ENCODE assay signal across 8 cellular contexts in genomic region chr1:156750932-156751723, GRCh38. TPM values are rescaled to one million over a fixed set of nuclear protein-coding genes. Genes with fewer than 3 reads are reported as not detected.
DNase-seq lines count a peak whose midpoint lies in the region; ATAC-seq and TF ChIP-seq lines count a peak whose summit lies in the region.

TSS of gene HDGF (minus strand) at chr1:156751675. CDS start at chr1:156751429, 246 bp downstream.

- peaks cover 56% of the 10 kb centered on the region for H3K4me1 Mint-ChIP-seq in stimulated activated effector memory CD8-positive, alpha-beta T cell treated with anti-CD3 and anti-CD28 coated beads, Interleukin-12 subunit alpha, Interleukin-12 subunit beta, amount 100 ng/mL, for 72 hours

- peak within 1 kb of the TSS; percentile 87 for H3K4me3 Mint-ChIP-seq in stimulated activated effector memory CD8-positive, alpha-beta T cell treated with anti-CD3 and anti-CD28 coated beads, Interleukin-12 subunit alpha, Interleukin-12 subunit beta, amount 100 ng/mL, for 72 hours

- ATAC-seq in GM18867 (IDR thresholded peaks at IDR 0.05; ENCODE audit: unreplicated experiment) (peak; percentile 17), HG03196 (IDR thresholded peaks at IDR 0.05; ENCODE audit: unreplicated experiment) (peak; percentile 12), left lobe of liver (no peak), GM21786 (IDR thresholded peaks at IDR 0.05; ENCODE audit: unreplicated experiment) (no peak)
- ATAC-seq in stimulated activated effector memory CD8-positive, alpha-beta T cell treated with anti-CD3 and anti-CD28 coated beads, Interleukin-12 subunit alpha, Interleukin-12 subunit beta, amount 100 ng/mL, for 72 hours: peak; percentile 50

- peak within 1 kb of the TSS; percentile 96 for H3K4me3 ChIP-seq in AG04449 (ENCODE audit: low read depth, low read length)
- H3K4me3 ChIP-seq in colonic mucosa: peak within 1 kb of the TSS; percentile 95

- intact Hi-C loops in T-helper 1 cell treated with Interleukin-12 subunit alpha and Interleukin-12 subunit beta and Interleukin-4 antibody, amounts not matched to agents 30 ng/mL and 1 ng/mL, for 36 hours (cut with micrococcal nuclease): loop anchor here (1.0 to 2.0 kb wide), 5 partner anchors 10 to 413 kb away; partner anchors contain the start of genes CCT3, ISG20L2, MEF2D and METTL25B
- intact Hi-C loops in colonic mucosa (cut with DNase I): no loop called here

- peak within 1 kb of the TSS; percentile 99 for H3K9ac ChIP-seq in colonic mucosa (ENCODE audit: low read depth in 2 of 2, low read length in 2 of 2)

- H3K36me3 ChIP-seq in colonic mucosa: no peaks in the 10 kb centered on the region

- CTCF ChIA-PET in AG04449 (lab: Yijun Ruan, JAX): interaction anchor here (0.9 to 3.4 kb wide), 6 partner anchors 12 to 107 kb away, joined by 3 to 15 read pairs (median 7); partner anchors contain the start of gene PRCC

- TF ChIP-seq CTCF in AG04449 (IDR thresholded peaks at IDR 0.05; ENCODE audit: insufficient read depth, low read length, missing control alignments) (no peak), colonic mucosa (IDR thresholded peaks at IDR 0.05) (no peak)

- H3K36me3 Mint-ChIP-seq in stimulated activated effector memory CD8-positive, alpha-beta T cell treated with anti-CD3 and anti-CD28 coated beads, Interleukin-12 subunit alpha, Interleukin-12 subunit beta, amount 100 ng/mL, for 72 hours: peaks cover 59% of the 10 kb centered on the region

- no peaks in the 10 kb centered on the region for H3K9me3 ChIP-seq in colonic mucosa

- no peaks in the 10 kb centered on the region for H3K9me3 Mint-ChIP-seq in stimulated activated effector memory CD8-positive, alpha-beta T cell treated with anti-CD3 and anti-CD28 coated beads, Interleukin-12 subunit alpha, Interleukin-12 subunit beta, amount 100 ng/mL, for 72 hours

- peaks cover 24% of the 10 kb centered on the region for H3K4me1 ChIP-seq in colonic mucosa

- peak within 1 kb of the TSS; percentile 94 for H3K27ac ChIP-seq in colonic mucosa

- H3K27me3 ChIP-seq in colonic mucosa: no peaks in the 10 kb centered on the region

- POLR2A ChIA-PET in AG04449 (lab: Yijun Ruan, JAX): interaction anchor here (0.9 to 3.1 kb wide), 8 partner anchors 10 to 108 kb away, joined by 3 to 18 read pairs (median 6); partner anchors contain the start of genes INSRR, ISG20L2, METTL25B and MRPL24

- H3K27ac Mint-ChIP-seq in stimulated activated effector memory CD8-positive, alpha-beta T cell treated with anti-CD3 and anti-CD28 coated beads, Interleukin-12 subunit alpha, Interleukin-12 subunit beta, amount 100 ng/mL, for 72 hours: peak within 1 kb of the TSS; percentile 98

- DNase-seq in AG04449 (ENCODE audit: low read depth, low spot score): no peak
- peak; percentile 50 for DNase-seq in colonic mucosa
- DNase-seq in left lobe of liver (ENCODE audit: low spot score): peak; percentile 66
- DNase-seq in stimulated activated effector memory CD8-positive, alpha-beta T cell treated with anti-CD3 and anti-CD28 coated beads, Interleukin-12 subunit alpha, Interleukin-12 subunit beta, amount 100 ng/mL, for 72 hours (ENCODE audit: low spot score in 2 of 2): peak in 1 of 2 donors; percentile 72

RNA-seq across cellular contexts. Expression of gene HDGF, which starts in this region (rescaled TPM):
- 248 and 260 TPM in 2 replicates for total RNA-seq in T-helper 1 cell treated with Interleukin-12 subunit alpha and Interleukin-12 subunit beta and Interleukin-4 antibody, amounts not matched to agents 30 ng/mL and 1 ng/mL, for 36 hours
- total RNA-seq in colonic mucosa: 100 to 1,000 TPM; 215 to 438 TPM
- 153 TPM for total RNA-seq in left lobe of liver

Comparison
In these comparisons a context has a peak if more than half of its experiments do, and no peak if none do; other contexts are left out.
1. ATAC-seq: peak in GM18867 (single experiment), HG03196 (single experiment) and stimulated activated effector memory CD8-positive, alpha-beta T cell treated with anti-CD3 and anti-CD28 coated beads, Interleukin-12 subunit alpha, Interleukin-12 subunit beta, amount 100 ng/mL, for 72 hours (single experiment); none in left lobe of liver (single experiment) and GM21786 (single experiment).